In genomic region chr16:68116256-68116853, GRCh38 we compare ENCODE assay signal across 1 cellular context.
TF ChIP-seq lines count a peak whose summit lies in the region.

No MANE protein-coding gene starts in this region.

TF ChIP-seq in GM12878, 131 proteins besides CTCF, POLR2A, EP300 and RAD21 (continued from another document):
- no peak for TF ChIP-seq YBX1 (IDR thresholded peaks at IDR 0.05)
